ENCODE assay signal across 8 cellular contexts in the genomic region with DNA sequence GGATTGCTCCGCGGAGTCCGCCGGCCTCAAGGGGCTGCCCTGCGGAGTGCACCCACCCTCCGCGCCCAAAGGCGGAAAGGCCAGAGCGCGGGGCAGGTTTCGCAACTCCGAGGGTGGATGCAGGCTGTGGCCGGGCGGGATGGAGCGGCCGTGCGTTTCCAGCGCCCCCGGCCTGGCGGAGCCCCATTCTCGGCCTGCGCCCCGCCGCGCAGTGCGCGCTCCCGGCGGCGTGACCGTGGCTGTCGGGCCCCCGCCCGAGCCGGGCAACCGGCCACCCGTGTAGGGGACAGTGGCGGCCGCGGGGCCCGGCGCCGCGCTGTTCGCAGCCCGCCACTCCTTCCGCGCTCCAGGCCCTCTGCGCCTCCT. TPM values are rescaled to one million over a fixed set of nuclear protein-coding genes. Genes with fewer than 3 reads are reported as not detected.
A peak's percentile ranks its signal among the peaks of the same experiment; 100 is the strongest.
DNase-seq lines count a peak whose midpoint lies in the region; ATAC-seq and TF ChIP-seq lines count a peak whose summit lies in the region.

No MANE protein-coding gene starts in this region.

- H3K27me3 ChIP-seq in A673 (replicated peaks; ENCODE audit: insufficient read depth, low read depth, low read length, poor library complexity) (no peaks in the 10 kb centered on the region), adipocyte (replicated peaks; ENCODE audit: control insufficient read depth, insufficient read depth, low read length) (peaks cover 3% of the 10 kb centered on the region), right cardiac atrium (ENCODE audit: control insufficient read depth, insufficient read depth) (no peaks in the 10 kb centered on the region)

- no TSS peak for BruUV-seq in A673 (replicated peaks; lab: Mats Ljungman, UMichigan)

- intact Hi-C loops in A673 (cut with micrococcal nuclease; ENCODE audit: unreplicated experiment): loop anchor here (10.0 kb wide), 1 partner anchor 61 kb away; no protein-coding TSS in a partner anchor
- intact Hi-C loops in right cardiac atrium (cut with DNase I): no loop called here

- POLR2A ChIA-PET in A673 (lab: Charles Lee; ENCODE audit: low non-redundant PET): interaction anchor here (0.5 to 0.7 kb wide), 2 partner anchors 26 to 50 kb away, joined by 3 to 12 read pairs; no protein-coding TSS in a partner anchor

- CTCF ChIA-PET in A673 (lab: Charles Lee): interaction anchor here (0.6 kb wide), 1 partner anchor 98 kb away, joined by 6 read pairs; no protein-coding TSS in a partner anchor

- ATAC-seq in GM18867 (IDR thresholded peaks at IDR 0.05; ENCODE audit: unreplicated experiment) (peak; percentile 20), HG03520 (IDR thresholded peaks at IDR 0.05; ENCODE audit: unreplicated experiment) (peak; percentile 9), right cardiac atrium (peak; percentile 56 to 65)

- no peak for DNase-seq in A673 (ENCODE audit: low spot score)
- peak; percentile 79 for DNase-seq in adipocyte (ENCODE audit: low read depth)
- DNase-seq in right cardiac atrium: peak; percentile 74 to 87 (median 86)
- DNase-seq in skeletal muscle cell (ENCODE audit: low read depth): no peak
- DNase-seq in NCI-H146 treated with DMSO at 0.1 percent for 48 hours (lab: John Stamatoyannopoulos, UW; ENCODE audit: unreplicated experiment): no peak
- DNase-seq in NCI-H510A (lab: John Stamatoyannopoulos, UW): no peak

- H3K4me3 ChIP-seq in A673 (ENCODE audit: low read depth, low read length, poor library complexity, severe bottlenecking) (peak overlapping the region; percentile 88), adipocyte (ENCODE audit: low read length) (peak overlapping the region; percentile 91), right cardiac atrium (ENCODE audit: low read length) (peak overlapping the region; percentile 80), skeletal muscle cell (ENCODE audit: low read depth, low read length) (peak overlapping the region; percentile 83)

- under 1% methylated on average over 49 of the region's 49 CpGs for WGBS in right cardiac atrium

- TF ChIP-seq CTCF in A673 (conservative IDR thresholded peaks at IDR 0.05; ENCODE audit: low read depth, low read length): no peak

- peaks cover 74% of the 10 kb centered on the region for H3K4me1 ChIP-seq in A673 (ENCODE audit: insufficient read depth, low read length, poor library complexity, severe bottlenecking)
- peaks cover 67% of the 10 kb centered on the region for H3K4me1 ChIP-seq in adipocyte (ENCODE audit: control insufficient read depth, insufficient read depth, low read length)
- H3K4me1 ChIP-seq in right cardiac atrium (ENCODE audit: control insufficient read depth, insufficient read depth, low read length): peaks cover 16% of the 10 kb centered on the region

- H3K9me3 ChIP-seq in A673 (ENCODE audit: low read depth, low read length, poor library complexity, severe bottlenecking): no peaks in the 10 kb centered on the region
- no peaks in the 10 kb centered on the region for H3K9me3 ChIP-seq in adipocyte (ENCODE audit: control insufficient read depth, low read length)
- no peaks in the 10 kb centered on the region for H3K9me3 ChIP-seq in right cardiac atrium (ENCODE audit: control insufficient read depth, low read length)

- H3K27ac ChIP-seq in A673 (ENCODE audit: low read depth, low read length, poor library complexity, severe bottlenecking): peak overlapping the region; percentile 98
- H3K27ac ChIP-seq in right cardiac atrium (ENCODE audit: low read length): peak overlapping the region; percentile 95

- H3K36me3 ChIP-seq in A673 (ENCODE audit: insufficient read depth, low read length, poor library complexity, severe bottlenecking): no peaks in the 10 kb centered on the region
- H3K36me3 ChIP-seq in adipocyte (ENCODE audit: control insufficient read depth, insufficient read depth, low read length, severe bottlenecking): no peaks in the 10 kb centered on the region

- peak overlapping the region; percentile 92 for H3K9ac ChIP-seq in adipocyte (ENCODE audit: low read length)

RNA-seq across cellular contexts. Expression of gene SETD7, which starts 0.3 kb away (rescaled TPM):
- total RNA-seq in A673 (2021): 52.8 and 54.6 TPM in 2 replicates
- total RNA-seq in right cardiac atrium: 10 to 100 TPM; 51.6 to 61.9 (median 57.5) TPM
- 17.8 TPM for polyA plus RNA-seq in right cardiac atrium

Comparison
In these comparisons a context has a peak if more than half of its experiments do, and no peak if none do; other contexts are left out.
1. DNase-seq: peak in adipocyte (single experiment) and right cardiac atrium (3 of 3); none in A673 (single experiment), skeletal muscle cell (single experiment), NCI-H146 treated with DMSO at 0.1 percent for 48 hours (single experiment) and NCI-H510A (single experiment).
2. ATAC-seq: peak in every context shown above with its lines; median percentile 60 in right cardiac atrium; 20 in GM18867; 9 in HG03520.
3. Peak in every context shown above with its lines, with median percentiles within 50 percentile points of each other: H3K4me3 ChIP-seq.